In the genomic region with DNA sequence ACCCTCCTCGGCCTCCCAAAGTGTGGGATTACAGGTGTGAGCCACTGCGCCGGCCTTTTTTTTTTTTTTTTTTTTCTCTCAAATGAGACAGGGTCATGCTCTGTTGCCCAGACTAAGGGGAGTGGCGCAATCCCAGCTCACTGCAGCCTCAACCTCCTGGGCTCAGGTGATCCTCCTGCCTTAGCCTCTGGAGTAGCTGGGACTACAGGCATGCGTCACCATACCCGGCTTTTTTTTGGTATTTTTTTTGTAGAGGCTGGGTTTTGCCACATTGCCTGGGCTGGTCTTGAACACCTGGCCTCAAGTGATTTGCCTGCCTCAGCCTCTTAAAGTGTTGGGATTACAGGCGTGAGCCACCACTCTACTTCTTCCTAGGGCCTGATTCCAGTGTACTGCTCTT, we compare ENCODE assay signal across 24 cellular contexts.
"Had no signal": no experiment of that assay in that cellular context is flagged by ENCODE, and none has a peak within 500 bp of the region (broad histone marks: within the 10 kb centered on the region; RNA-seq: fewer than 3 reads in every experiment).

No MANE protein-coding gene starts in this region.

- H3K36me3 ChIP-seq: left ventricle myocardium inferior, thoracic aorta, upper lobe of right lung had no signal

- H3K27ac Mint-ChIP-seq: activated B cell treated with CpG ODN at 0.5 μM for 24 hours; activated CD4-positive, alpha-beta T cell treated with anti-CD3 and anti-CD28 coated beads for 36 hours; activated naive CD8-positive, alpha-beta T cell treated with anti-CD3 and anti-CD28 coated beads for 36 hours; progenitor cell of endocrine pancreas had no signal

- H3K4me1 ChIP-seq: body of pancreas had no signal

- H3K4me3 ChIP-seq: body of pancreas, dorsolateral prefrontal cortex, left ventricle myocardium inferior, spleen, thoracic aorta, upper lobe of right lung had no signal

- H3K4me3 Mint-ChIP-seq: activated B cell treated with CpG ODN at 0.5 μM for 24 hours; activated CD4-positive, alpha-beta T cell treated with anti-CD3 and anti-CD28 coated beads for 36 hours; activated naive CD8-positive, alpha-beta T cell treated with anti-CD3 and anti-CD28 coated beads for 36 hours; activated T-cell treated with anti-CD3 and anti-CD28 coated beads, Interleukin-2, amount 50 U/mL, for 4 hours; effector memory CD8-positive, alpha-beta T cell; natural killer cell treated with Interleukin-12 subunit alpha and Interleukin-12 subunit beta and Interleukin-15 and Interleukin-18, amount 100 ng/mL, for 72 hours had no signal

- H3K27me3 Mint-ChIP-seq: activated B cell treated with CpG ODN at 0.5 μM for 24 hours; activated CD4-positive, alpha-beta T cell treated with anti-CD3 and anti-CD28 coated beads for 36 hours; activated naive CD8-positive, alpha-beta T cell treated with anti-CD3 and anti-CD28 coated beads for 36 hours; effector memory CD8-positive, alpha-beta T cell; natural killer cell treated with Interleukin-12 subunit alpha and Interleukin-12 subunit beta and Interleukin-15 and Interleukin-18, amount 100 ng/mL, for 72 hours had no signal

- H3K27ac ChIP-seq: body of pancreas, left ventricle myocardium inferior, spleen, thoracic aorta, upper lobe of right lung had no signal

- DNase-seq: activated B cell treated with CpG ODN at 0.5 μM for 24 hours; activated CD4-positive, alpha-beta T cell treated with anti-CD3 and anti-CD28 coated beads for 36 hours; activated CD4-positive, alpha-beta T cell treated with anti-CD3 and anti-CD28 coated beads, Interleukin-2, amount 50 U/mL, for 48 hours; activated CD8-positive, alpha-beta memory T cell treated with anti-CD3 and anti-CD28 coated beads, Interleukin-2, amount 50 U/mL, for 48 hours; activated naive CD4-positive, alpha-beta T cell; activated naive CD8-positive, alpha-beta T cell treated with anti-CD3 and anti-CD28 coated beads for 36 hours; activated T-cell treated with anti-CD3 and anti-CD28 coated beads, Interleukin-2, amount 50 U/mL, for 4 hours; amygdala; body of pancreas; dorsolateral prefrontal cortex; effector memory CD8-positive, alpha-beta T cell; foreskin melanocyte; glutamatergic neuron; hippocampal formation; left ventricle myocardium inferior; retina; spleen; stimulated activated CD4-positive, alpha-beta T cell treated with anti-CD3 and anti-CD28 coated beads, Interleukin-4, amount 100 ng/mL, for 1 hour; stimulated activated naive CD4-positive, alpha-beta T cell treated with Interleukin-2 at 50 U/mL for 16 hours; T-helper 9 cell; upper lobe of right lung had no signal

- H3K27me3 ChIP-seq: body of pancreas, dorsolateral prefrontal cortex, spleen, upper lobe of right lung had no signal

- H3K9me3 Mint-ChIP-seq: activated T-cell treated with anti-CD3 and anti-CD28 coated beads, Interleukin-2, amount 50 U/mL, for 4 hours; effector memory CD8-positive, alpha-beta T cell; natural killer cell treated with Interleukin-12 subunit alpha and Interleukin-12 subunit beta and Interleukin-15 and Interleukin-18, amount 100 ng/mL, for 72 hours had no signal

- H3K9me3 ChIP-seq: body of pancreas, thoracic aorta, upper lobe of right lung had no signal
